ENCODE assay signal across 8 cellular contexts in genomic region chr10:98414932-98415709, GRCh38. TPM values are rescaled to one million over a fixed set of nuclear protein-coding genes. Genes with fewer than 3 reads are reported as not detected.
DNase-seq lines count a peak whose midpoint lies in the region; ATAC-seq and TF ChIP-seq lines count a peak whose summit lies in the region.

Gene PYROXD2 (minus strand): TSS chr10:98415182. CDS start chr10:98415135, 47 bp downstream.

- peak within 1 kb of the TSS; percentile 40 for H3K27ac Mint-ChIP-seq in activated T-helper 17 cell treated with anti-CD3 and anti-CD28 coated beads, Interleukin-2, amount 50 U/mL, for 72 hours

- H3K27ac ChIP-seq in fibroblast of lung (ENCODE audit: insufficient read depth, low read length) = peak within 1 kb of the TSS; percentile 63
- H3K27ac ChIP-seq in mucosa of rectum (ENCODE audit: low read depth in 2 of 2, low read length in 2 of 2) = peak within 1 kb of the TSS; percentile 74 to 77
- peak within 1 kb of the TSS; percentile 84 for H3K27ac ChIP-seq in substantia nigra (ENCODE audit: low read depth, low read length, poor library complexity, severe bottlenecking)

- H3K79me2 ChIP-seq in fibroblast of lung (ENCODE audit: control insufficient read depth, insufficient read depth, low read length) = peaks cover 11% of the 10 kb centered on the region

- H3K4me1 ChIP-seq in fibroblast of lung (ENCODE audit: control insufficient read depth, extremely low read depth, insufficient read depth, low read length) (peaks cover 15% of the 10 kb centered on the region), mucosa of rectum (ENCODE audit: control insufficient read depth in 2 of 2, insufficient read depth in 2 of 2, low read length in 2 of 2) (peaks cover 14 to 17% of the 10 kb centered on the region in 2 donors)

- peaks cover 7% of the 10 kb centered on the region for H3K4me1 Mint-ChIP-seq in activated T-helper 17 cell treated with anti-CD3 and anti-CD28 coated beads, Interleukin-2, amount 50 U/mL, for 72 hours

- no peaks in the 10 kb centered on the region for H3K27me3 ChIP-seq in fibroblast of lung (ENCODE audit: control insufficient read depth, insufficient read depth, low read length)
- H3K27me3 ChIP-seq in mucosa of rectum (ENCODE audit: control insufficient read depth in 2 of 2, insufficient read depth in 2 of 2, low read length in 2 of 2) = no peaks in the 10 kb centered on the region

- peak; percentile 51 for ATAC-seq in HG02938 (IDR thresholded peaks at IDR 0.05; ENCODE audit: unreplicated experiment)
- ATAC-seq in activated T-helper 17 cell treated with anti-CD3 and anti-CD28 coated beads, Interleukin-2, amount 50 U/mL, for 72 hours (replicated peaks) = peak; percentile 65
- no peak for ATAC-seq in HG02870 (IDR thresholded peaks at IDR 0.05; ENCODE audit: unreplicated experiment)

- peaks cover 12% of the 10 kb centered on the region for H3K36me3 ChIP-seq in fibroblast of lung (ENCODE audit: control insufficient read depth, insufficient read depth, low read length)
- H3K36me3 ChIP-seq in mucosa of rectum (ENCODE audit: control insufficient read depth in 2 of 2, insufficient read depth in 2 of 2, low read length in 2 of 2) = peaks cover 21 to 38% of the 10 kb centered on the region in 2 donors

- no peaks in the 10 kb centered on the region for H4K20me1 ChIP-seq in fibroblast of lung (ENCODE audit: control insufficient read depth, extremely low read depth, insufficient read depth, low read length)

- H3K9ac ChIP-seq in fibroblast of lung (ENCODE audit: insufficient read depth, low read length) (peak within 1 kb of the TSS; percentile 62), mucosa of rectum (ENCODE audit: low read depth in 1 of 2, low read length in 2 of 2) (peak within 1 kb of the TSS; percentile 63 to 75)

- H3K9me3 Mint-ChIP-seq in activated T-helper 17 cell treated with anti-CD3 and anti-CD28 coated beads, Interleukin-2, amount 50 U/mL, for 72 hours = no peaks in the 10 kb centered on the region

- no peaks in the 10 kb centered on the region for H3K27me3 Mint-ChIP-seq in activated T-helper 17 cell treated with anti-CD3 and anti-CD28 coated beads, Interleukin-2, amount 50 U/mL, for 72 hours

- DNase-seq in DMS 273 (lab: John Stamatoyannopoulos, UW; ENCODE audit: unreplicated experiment) = peak; percentile 88
- peak; percentile 65 for DNase-seq in NCI-H774 (lab: John Stamatoyannopoulos, UW)
- DNase-seq in fibroblast of lung (ENCODE audit: low read depth in 2 of 2) = peak; percentile 90 to 91
- peak; percentile 9 to 89 (median 67) for DNase-seq in substantia nigra (lab: John Stamatoyannopoulos, UW)

- peak within 1 kb of the TSS; percentile 94 for H3K4me2 ChIP-seq in fibroblast of lung (ENCODE audit: extremely low read depth, insufficient read depth, low read length)

- H3K36me3 Mint-ChIP-seq in activated T-helper 17 cell treated with anti-CD3 and anti-CD28 coated beads, Interleukin-2, amount 50 U/mL, for 72 hours (ENCODE audit: low read depth) = peaks cover 25% of the 10 kb centered on the region

- TF ChIP-seq CTCF in fibroblast of lung (conservative IDR thresholded peaks at IDR 0.05 in 1 of 2, IDR thresholded peaks at IDR 0.05 in 1 of 2; ENCODE audit: low read depth in 1 of 2, low read length in 2 of 2) = no peak

- peak within 1 kb of the TSS; percentile 77 for H2AFZ ChIP-seq in fibroblast of lung (ENCODE audit: low read length)

- H3K4me3 ChIP-seq in fibroblast of lung (replicated peaks in 1 of 4; ENCODE audit: control extremely low read depth in 1 of 4, insufficient read depth in 1 of 4, low read depth in 3 of 4, low read length in 4 of 4) (peak within 1 kb of the TSS; percentile 67 to 87 (median 82)), mucosa of rectum (ENCODE audit: low read length in 2 of 2) (peak within 1 kb of the TSS; percentile 80 to 82)

- H3K9me3 ChIP-seq in fibroblast of lung (ENCODE audit: control insufficient read depth, insufficient read depth, low read depth, low read length) (no peaks in the 10 kb centered on the region), mucosa of rectum (ENCODE audit: control insufficient read depth in 2 of 2, low read length in 2 of 2) (no peaks in the 10 kb centered on the region)

- peak within 1 kb of the TSS; percentile 55 for H3K4me3 Mint-ChIP-seq in activated T-helper 17 cell treated with anti-CD3 and anti-CD28 coated beads, Interleukin-2, amount 50 U/mL, for 72 hours

RNA-seq across cellular contexts. Expression of gene PYROXD2, which starts in this region (rescaled TPM):
- total RNA-seq in activated T-helper 17 cell treated with anti-CD3 and anti-CD28 coated beads, Interleukin-2, amount 50 U/mL, for 72 hours = 1 to 10 TPM; 5.1 to 7.0 TPM
- 12.8 and 16.0 TPM in 2 replicates for total RNA-seq in fibroblast of lung
- polyA plus RNA-seq in fibroblast of lung = 8.7 and 15.9 TPM in 2 replicates
- polyA plus RNA-seq in fibroblast of lung (2012) = 9.3 and 16.8 TPM in 2 replicates
- polyA minus RNA-seq in fibroblast of lung (ENCODE audit: low replicate concordance) = 6.9 and 20.3 TPM in 2 replicates
